In the genomic region with DNA sequence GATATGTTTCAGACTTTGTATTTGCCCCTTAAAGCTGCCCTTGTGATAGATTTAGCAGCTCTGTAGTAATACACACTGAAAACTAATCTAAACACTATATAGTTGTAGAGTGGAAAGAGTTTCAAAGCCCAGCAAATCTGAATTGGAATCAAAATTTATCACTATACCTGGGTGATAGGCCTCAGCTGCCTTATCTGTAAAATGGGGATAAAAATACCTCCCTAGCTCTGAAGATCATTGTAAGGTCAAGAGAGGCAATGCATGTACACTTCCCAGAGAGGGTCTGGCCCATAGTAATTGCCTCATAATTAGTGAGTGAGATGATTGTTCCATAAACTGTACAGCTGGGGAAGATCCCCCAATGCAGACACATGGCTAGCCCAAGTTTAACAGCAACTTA, we compare ENCODE assay signal across 6 cellular contexts.
"Had no signal": no experiment of that assay in that cellular context is flagged by ENCODE, and none has a peak within 500 bp of the region (broad histone marks: within the 10 kb centered on the region; RNA-seq: fewer than 3 reads in every experiment).

No MANE protein-coding gene starts in this region.

- DNase-seq: H9, HCEC 1CT had no signal

- ATAC-seq: GM23338, HepG2 had no signal

- H3K4me1 Mint-ChIP-seq: GM23338, H9 had no signal

- H3K27ac ChIP-seq: HL-60 had no signal

- H3K27ac Mint-ChIP-seq: GM23338, H9, IgD-negative memory B cell had no signal

- H3K4me3 ChIP-seq: GM23338 had no signal

- H2AFZ ChIP-seq: GM23338 had no signal

- H3K4me3 Mint-ChIP-seq: GM23338, H9, IgD-negative memory B cell had no signal

- H3K9me3 Mint-ChIP-seq: IgD-negative memory B cell had no signal

- H3K4me2 ChIP-seq: GM23338 had no signal
